1 cellular context compared by ENCODE assay signal in genomic region chr6:38588631-38589366, GRCh38.
TF ChIP-seq lines count a peak whose summit lies in the region.

No MANE protein-coding gene starts in this region.

TF ChIP-seq in GM23338, 12 proteins besides CTCF, POLR2A, EP300 and RAD21 (continued from another document):
- TF ChIP-seq, protein P1, sequence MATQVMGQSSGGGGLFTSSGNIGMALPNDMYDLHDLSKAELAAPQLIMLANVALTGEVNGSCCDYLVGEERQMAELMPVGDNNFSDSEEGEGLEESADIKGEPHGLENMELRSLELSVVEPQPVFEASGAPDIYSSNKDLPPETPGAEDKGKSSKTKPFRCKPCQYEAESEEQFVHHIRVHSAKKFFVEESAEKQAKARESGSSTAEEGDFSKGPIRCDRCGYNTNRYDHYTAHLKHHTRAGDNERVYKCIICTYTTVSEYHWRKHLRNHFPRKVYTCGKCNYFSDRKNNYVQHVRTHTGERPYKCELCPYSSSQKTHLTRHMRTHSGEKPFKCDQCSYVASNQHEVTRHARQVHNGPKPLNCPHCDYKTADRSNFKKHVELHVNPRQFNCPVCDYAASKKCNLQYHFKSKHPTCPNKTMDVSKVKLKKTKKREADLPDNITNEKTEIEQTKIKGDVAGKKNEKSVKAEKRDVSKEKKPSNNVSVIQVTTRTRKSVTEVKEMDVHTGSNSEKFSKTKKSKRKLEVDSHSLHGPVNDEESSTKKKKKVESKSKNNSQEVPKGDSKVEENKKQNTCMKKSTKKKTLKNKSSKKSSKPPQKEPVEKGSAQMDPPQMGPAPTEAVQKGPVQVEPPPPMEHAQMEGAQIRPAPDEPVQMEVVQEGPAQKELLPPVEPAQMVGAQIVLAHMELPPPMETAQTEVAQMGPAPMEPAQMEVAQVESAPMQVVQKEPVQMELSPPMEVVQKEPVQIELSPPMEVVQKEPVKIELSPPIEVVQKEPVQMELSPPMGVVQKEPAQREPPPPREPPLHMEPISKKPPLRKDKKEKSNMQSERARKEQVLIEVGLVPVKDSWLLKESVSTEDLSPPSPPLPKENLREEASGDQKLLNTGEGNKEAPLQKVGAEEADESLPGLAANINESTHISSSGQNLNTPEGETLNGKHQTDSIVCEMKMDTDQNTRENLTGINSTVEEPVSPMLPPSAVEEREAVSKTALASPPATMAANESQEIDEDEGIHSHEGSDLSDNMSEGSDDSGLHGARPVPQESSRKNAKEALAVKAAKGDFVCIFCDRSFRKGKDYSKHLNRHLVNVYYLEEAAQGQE (IDR thresholded peaks at IDR 0.05; ENCODE audit: unreplicated experiment): no peak
- TF ChIP-seq EZH2 (IDR thresholded peaks at IDR 0.05; ENCODE audit: low read depth, unreplicated experiment): no peak
